ENCODE assay signal across 22 cellular contexts in genomic region chr15:100573526-100573925, GRCh38. TPM values are rescaled to one million over a fixed set of nuclear protein-coding genes. Genes with fewer than 3 reads are reported as not detected.
"Had no signal": no experiment of that assay in that cellular context is flagged by ENCODE, and none has a peak within 500 bp of the region (broad histone marks: within the 10 kb centered on the region; RNA-seq: fewer than 3 reads in every experiment).

No MANE protein-coding gene starts in this region.

- ATAC-seq: activated CD8-positive, alpha-beta memory T cell treated with anti-CD3 and anti-CD28 coated beads, Interleukin-2, amount 10 ng/mL, durations not matched to agents 7 days and 5 days; gastroesophageal sphincter; heart left ventricle; left lobe of liver; sciatic nerve; stimulated activated effector memory CD8-positive, alpha-beta T cell treated with anti-CD3 and anti-CD28 coated beads, Interleukin-12 subunit alpha, Interleukin-12 subunit beta, amount 100 ng/mL, for 72 hours; WTC11 had no signal

- H3K4me1 ChIP-seq: gastroesophageal sphincter, heart left ventricle, SJCRH30 had no signal

- H3K27me3 Mint-ChIP-seq: activated CD8-positive, alpha-beta memory T cell treated with anti-CD3 and anti-CD28 coated beads, Interleukin-2, amount 10 ng/mL, durations not matched to agents 7 days and 5 days had no signal

- H3K4me1 Mint-ChIP-seq: nephron, WTC11 had no signal

- H3K9me3 Mint-ChIP-seq: stimulated activated effector memory CD8-positive, alpha-beta T cell treated with anti-CD3 and anti-CD28 coated beads, Interleukin-12 subunit alpha, Interleukin-12 subunit beta, amount 100 ng/mL, for 72 hours; WTC11 had no signal

- H3K27ac Mint-ChIP-seq: activated CD8-positive, alpha-beta memory T cell treated with anti-CD3 and anti-CD28 coated beads, Interleukin-2, amount 10 ng/mL, durations not matched to agents 7 days and 5 days; nephron; stimulated activated effector memory CD8-positive, alpha-beta T cell treated with anti-CD3 and anti-CD28 coated beads, Interleukin-12 subunit alpha, Interleukin-12 subunit beta, amount 100 ng/mL, for 72 hours; WTC11 had no signal

- H3K9me3 ChIP-seq: esophagus muscularis mucosa, gastroesophageal sphincter, heart left ventricle, SJCRH30, thoracic aorta had no signal

- H3K4me3 ChIP-seq: esophagus muscularis mucosa, gastroesophageal sphincter, heart left ventricle, lung, SJCRH30, smooth muscle cell, thoracic aorta had no signal

- H3K4me3 Mint-ChIP-seq: activated CD8-positive, alpha-beta memory T cell treated with anti-CD3 and anti-CD28 coated beads, Interleukin-2, amount 10 ng/mL, durations not matched to agents 7 days and 5 days; nephron; stimulated activated effector memory CD8-positive, alpha-beta T cell treated with anti-CD3 and anti-CD28 coated beads, Interleukin-12 subunit alpha, Interleukin-12 subunit beta, amount 100 ng/mL, for 72 hours; WTC11 had no signal

- H3K27me3 ChIP-seq: esophagus muscularis mucosa, gastroesophageal sphincter, heart left ventricle, SJCRH30 had no signal

- H3K27ac ChIP-seq: esophagus muscularis mucosa, gastroesophageal sphincter, heart left ventricle, SJCRH30, thoracic aorta had no signal

- DNase-seq: activated CD8-positive, alpha-beta memory T cell treated with anti-CD3 and anti-CD28 coated beads, Interleukin-2, amount 10 ng/mL, durations not matched to agents 7 days and 5 days; activated gamma-delta T cell; dermis blood vessel endothelial cell; effector memory CD4-positive, alpha-beta T cell; heart left ventricle; kidney; nucleus accumbens; SJCRH30; stimulated activated CD4-positive, alpha-beta T cell treated with anti-CD3 and anti-CD28 coated beads, Interleukin-4, amount 100 ng/mL, for 24 hours had no signal

RNA-seq across cellular contexts. Expression of gene CERS3, which starts 44.8 kb away (rescaled TPM):
- total RNA-seq: activated CD8-positive, alpha-beta memory T cell treated with anti-CD3 and anti-CD28 coated beads, Interleukin-2, amount 10 ng/mL, durations not matched to agents 7 days and 5 days; chondrocyte; dermis blood vessel endothelial cell; endothelial cell of umbilical vein; heart left ventricle; left lobe of liver; thoracic aorta; ureter had no signal
- polyA plus RNA-seq: endothelial cell of umbilical vein, heart left ventricle had no signal
